13 cellular contexts compared by ENCODE assay signal in genomic region chr15:51163843-51164242, GRCh38.
DNase-seq lines count a peak whose midpoint lies in the region; ATAC-seq, FAIRE-seq and TF ChIP-seq lines count a peak whose summit lies in the region.
"Had no signal": no experiment of that assay in that cellular context is flagged by ENCODE, and none has a peak within 500 bp of the region (broad histone marks: within the 10 kb centered on the region; RNA-seq: fewer than 3 reads in every experiment).

No MANE protein-coding gene starts in this region.

- POLR2A ChIA-PET in GM12878 (lab: Charles Lee) = no interaction called here

- ATAC-seq in GM12878 = 0 out of 3 replicates have a peak, but pooled peaks have one; percentile 34
- no peak for ATAC-seq in HG02852 (IDR thresholded peaks at IDR 0.05; ENCODE audit: unreplicated experiment)
- ATAC-seq in HG03045 (IDR thresholded peaks at IDR 0.05; ENCODE audit: unreplicated experiment) = no peak

- no peaks in the 10 kb centered on the region for H3K36me3 ChIP-seq in KOPT-K1 (ENCODE audit: insufficient read depth, low read length)
- no peaks in the 10 kb centered on the region for H3K36me3 ChIP-seq in GM12878 (ENCODE audit: control insufficient read depth in 2 of 2, insufficient read depth in 2 of 2, low read length in 1 of 2)
- H3K36me3 ChIP-seq in skeletal muscle satellite cell (ENCODE audit: insufficient read depth, low read length) = no peaks in the 10 kb centered on the region

- RAD21 ChIA-PET in GM12878 (lab: Charles Lee; ENCODE audit: unreplicated experiment) = interaction anchor here (1.5 to 3.3 kb wide), 6 partner anchors 29 to 335 kb away, joined by 4 to 39 read pairs (median 6); no protein-coding TSS in a partner anchor

- no peaks in the 10 kb centered on the region for H4K20me1 ChIP-seq in GM12878 (ENCODE audit: control insufficient read depth, insufficient read depth)

- TF ChIP-seq POLR2A in GM12878 (IDR thresholded peaks at IDR 0.05; ENCODE audit: low read depth, low read length) = no peak

- CTCF ChIA-PET in GM12878 (lab: Yijun Ruan, JAX) = interaction anchor here (0.8 to 5.5 kb wide), 33 partner anchors 12 to 349 kb away, joined by 3 to 102 read pairs (median 9); no protein-coding TSS in a partner anchor

- no peak overlapping the region for H2AFZ ChIP-seq in GM12878 (ENCODE audit: control insufficient read depth, low read depth, low read length)
- H2AFZ ChIP-seq: PC-9 had no signal

- H3K4me3 ChIP-seq in GM12878 (no peak overlapping the region), skeletal muscle satellite cell (ENCODE audit: low read length) (peak overlapping the region; percentile 62)
- H3K4me3 ChIP-seq: PC-9 had no signal

- TF ChIP-seq CTCF in GM12872 (IDR thresholded peaks at IDR 0.05; ENCODE audit: insufficient read depth, low read depth, low read length) = peak; percentile 30; the same call in 1 of the 3 replicates
- TF ChIP-seq CTCF in GM12878 (IDR thresholded peaks at IDR 0.05 in 2 of 3, conservative IDR thresholded peaks at IDR 0.05 in 1 of 3; ENCODE audit: control insufficient read depth in 2 of 3, extremely low read depth in 1 of 3, insufficient read depth in 1 of 3, low read depth in 3 of 3, low read length in 3 of 3) = 0 out of 6 replicates have a peak, but pooled peaks of 2 of the 3 experiments have one; percentile 3 to 5

- H3K9ac ChIP-seq in GM12878 (ENCODE audit: control insufficient read depth, insufficient read depth, low read length) (no peak overlapping the region), skeletal muscle satellite cell (ENCODE audit: low read depth, low read length) (peak overlapping the region; percentile 65)
- H3K9ac ChIP-seq: parathyroid adenoma had no signal

- H3K9me3 ChIP-seq in KOPT-K1 (ENCODE audit: insufficient read depth, low read length, poor library complexity, severe bottlenecking) (no peaks in the 10 kb centered on the region), GM12878 (replicated peaks; ENCODE audit: control insufficient read depth, insufficient read depth, low read length) (no peaks in the 10 kb centered on the region), skeletal muscle satellite cell (replicated peaks; ENCODE audit: low read length) (no peaks in the 10 kb centered on the region)

- BruUV-seq in GM12878 (replicated peaks; lab: Mats Ljungman, UMichigan) = no TSS peak

- no peaks in the 10 kb centered on the region for H3K79me2 ChIP-seq in GM12878 (ENCODE audit: control insufficient read depth, insufficient read depth, low read length)
- H3K79me2 ChIP-seq: parathyroid adenoma had no signal

- H3K27ac ChIP-seq in KOPT-K1 (ENCODE audit: low read depth, low read length, poor library complexity, severe bottlenecking) = peak overlapping the region; percentile 59
- no peak overlapping the region for H3K27ac ChIP-seq in GM12878 (ENCODE audit: control insufficient read depth, insufficient read depth)
- H3K27ac ChIP-seq: parathyroid adenoma, PC-9 had no signal

- no peak for FAIRE-seq in GM12878 (lab: Jason Lieb, UNC)
- FAIRE-seq: endometrium, H54 had no signal

- no peak overlapping the region for H3K4me2 ChIP-seq in GM12878 (ENCODE audit: control insufficient read depth, insufficient read depth)
- H3K4me2 ChIP-seq in skeletal muscle satellite cell (ENCODE audit: low read length) = peak overlapping the region; percentile 88

- no peak for DNase-seq in GM12878 (ENCODE audit: low read depth, low spot score)
- DNase-seq in cerebellar nuclear complex (lab: John Stamatoyannopoulos, UW) = no peak
- DNase-seq: activated CD4-positive, alpha-beta T cell treated with anti-CD3 and anti-CD28 coated beads, Interleukin-2, amount 50 U/mL, for 4 hours; activated T-cell treated with anti-CD3 and anti-CD28 coated beads, Interleukin-2, amount 50 U/mL, for 4 hours; PC-9 had no signal

- H3K4me1 ChIP-seq in GM12878 (ENCODE audit: control insufficient read depth, insufficient read depth, low read length) = no peaks in the 10 kb centered on the region
- peaks cover 39% of the 10 kb centered on the region for H3K4me1 ChIP-seq in skeletal muscle satellite cell (ENCODE audit: control insufficient read depth, insufficient read depth, low read length)
- H3K4me1 ChIP-seq: parathyroid adenoma had no signal

- WGBS in GM12878 (ENCODE audit: insufficient coverage, insufficient replicate concordance, low lambda C conversion rate, missing lambda C conversion rate) = 66% methylated on average over 9 of the region's 9 CpGs

- no peaks in the 10 kb centered on the region for H3K27me3 ChIP-seq in GM12878 (replicated peaks in 1 of 2; ENCODE audit: control insufficient read depth in 2 of 2, insufficient read depth in 2 of 2, low read length in 1 of 2)
- no peaks in the 10 kb centered on the region for H3K27me3 ChIP-seq in skeletal muscle satellite cell (ENCODE audit: control insufficient read depth, insufficient read depth, low read length)

- TF ChIP-seq EP300 in GM12878 (IDR thresholded peaks at IDR 0.05; ENCODE audit: borderline replicate concordance in 1 of 2, control insufficient read depth in 1 of 2, low read depth in 2 of 2, low read length in 2 of 2) = no peak

- intact Hi-C loops in GM12878 (cut with micrococcal nuclease; ENCODE audit: unreplicated experiment) = loop anchor here (1.0 to 5.0 kb wide), 5 partner anchors 28 to 333 kb away; no protein-coding TSS in a partner anchor

- in situ Hi-C loops in GM12878 (cut with MboI) = loop anchor here (5.0 kb wide), 1 partner anchor 218 kb away; no protein-coding TSS in a partner anchor

- no peak for TF ChIP-seq RAD21 in GM12878 (IDR thresholded peaks at IDR 0.05; ENCODE audit: insufficient read depth, low read depth, low read length)

- SMC1A ChIA-PET in GM12878 (lab: Charles Lee; ENCODE audit: uncharacterized antibody, unreplicated experiment) = interaction anchor here (0.8 to 3.0 kb wide), 19 partner anchors 12 to 457 kb away, joined by 3 to 32 read pairs (median 4); no protein-coding TSS in a partner anchor

TF ChIP-seq in GM12878, 131 proteins besides CTCF, POLR2A, EP300 and RAD21:
- TF ChIP-seq BCL11A (IDR thresholded peaks at IDR 0.05; ENCODE audit: low read depth, low read length) (no peak), RUNX3 (IDR thresholded peaks at IDR 0.05; ENCODE audit: low read length) (no peak), GATAD2B (conservative IDR thresholded peaks at IDR 0.05; ENCODE audit: low read depth) (no peak), BMI1 (IDR thresholded peaks at IDR 0.05; ENCODE audit: borderline replicate concordance) (no peak), JUNB (IDR thresholded peaks at IDR 0.05) (no peak), ZNF24 (IDR thresholded peaks at IDR 0.05) (no peak)
TF ChIP-seq in GM12878: peak in this region for 0.
